ENCODE assay signal across 1 cellular context in genomic region chr9:128208386-128208785, GRCh38.
TF ChIP-seq lines count a peak whose summit lies in the region.

No MANE protein-coding gene starts in this region.

TF ChIP-seq in HepG2, 621 proteins besides CTCF, POLR2A, EP300 and RAD21:
- TF ChIP-seq FOXC1 (CRISPR knock-in tag; IDR thresholded peaks at IDR 0.05; ENCODE audit: borderline replicate concordance) (no peak), PRMT3 (CRISPR knock-in tag; IDR thresholded peaks at IDR 0.05; ENCODE audit: borderline replicate concordance, low read depth) (no peak), ZMYM3 (CRISPR knock-in tag; IDR thresholded peaks at IDR 0.05) (peak; percentile 53; the same call in 1 of the 2 replicates), ETV6 (CRISPR knock-in tag; conservative IDR thresholded peaks at IDR 0.05) (no peak), IRF1 (CRISPR knock-in tag; IDR thresholded peaks at IDR 0.05; ENCODE audit: low read depth) (no peak), THAP11 (CRISPR knock-in tag; IDR thresholded peaks at IDR 0.05) (no peak), ZNF574 (CRISPR knock-in tag; IDR thresholded peaks at IDR 0.05) (no peak), KDM1A (CRISPR knock-in tag; IDR thresholded peaks at IDR 0.05) (no peak), ZEB1 (IDR thresholded peaks at IDR 0.05; ENCODE audit: insufficient replicate concordance, low read depth) (no peak), ARID4A (CRISPR knock-in tag; IDR thresholded peaks at IDR 0.05; ENCODE audit: borderline replicate concordance) (no peak), ZNF33A (CRISPR knock-in tag; IDR thresholded peaks at IDR 0.05; ENCODE audit: borderline replicate concordance) (no peak), TSC22D2 (CRISPR knock-in tag; IDR thresholded peaks at IDR 0.05; ENCODE audit: borderline replicate concordance) (no peak), HNRNPH1 (optimal IDR thresholded peaks at IDR 0.05; ENCODE audit: low read depth, low read length) (no peak), AHDC1 (CRISPR knock-in tag; IDR thresholded peaks at IDR 0.05; ENCODE audit: borderline replicate concordance) (no peak), SALL2 (CRISPR knock-in tag; IDR thresholded peaks at IDR 0.05) (no peak), ZNF629 (CRISPR knock-in tag; conservative IDR thresholded peaks at IDR 0.05) (peak; percentile 86)
